11 cellular contexts compared by ENCODE assay signal in genomic region chr4:7971881-7972500, GRCh38. TPM values are rescaled to one million over a fixed set of nuclear protein-coding genes. Genes with fewer than 3 reads are reported as not detected.
DNase-seq lines count a peak whose midpoint lies in the region; ATAC-seq, FAIRE-seq and TF ChIP-seq lines count a peak whose summit lies in the region.
"Had no signal": no experiment of that assay in that cellular context is flagged by ENCODE, and none has a peak within 500 bp of the region (broad histone marks: within the 10 kb centered on the region; RNA-seq: fewer than 3 reads in every experiment).

No MANE protein-coding gene starts in this region.

- H3K9me3 ChIP-seq in HepG2 (ENCODE audit: low read length) (no peaks in the 10 kb centered on the region), right lobe of liver (no peaks in the 10 kb centered on the region), lower lobe of right lung (no peaks in the 10 kb centered on the region)
- H3K9me3 ChIP-seq: MG63 had no signal

- peak overlapping the region; percentile 75 for H3K4me2 ChIP-seq in HepG2 (ENCODE audit: low read depth, low read length)

- peaks cover 41% of the 10 kb centered on the region for H3K4me1 Mint-ChIP-seq in activated naive CD8-positive, alpha-beta T cell treated with anti-CD3 and anti-CD28 coated beads, Interleukin-2, amount 10 ng/mL, durations not matched to agents 7 days and 5 days

- H3K27me3 ChIP-seq in HepG2 (ENCODE audit: control insufficient read depth in 1 of 2, insufficient read depth in 2 of 2, low read length in 2 of 2) (peaks cover 0 to 2% of the 10 kb centered on the region in 2 experiments; a peak in 1 of 5 replicates), right lobe of liver (no peaks in the 10 kb centered on the region), lower lobe of right lung (ENCODE audit: low read depth) (no peaks in the 10 kb centered on the region)
- H3K27me3 ChIP-seq: MG63 had no signal

- CTCF ChIA-PET in HepG2 (lab: Yijun Ruan, JAX; ENCODE audit: low intra/inter-chr PET ratio, low total read pairs), result no interaction called here

- TF ChIP-seq POLR2A in HepG2 (IDR thresholded peaks at IDR 0.05; ENCODE audit: insufficient read depth in 1 of 2, low read depth in 2 of 2, low read length in 2 of 2) (no peak), right lobe of liver (IDR thresholded peaks at IDR 0.05) (no peak)

- peak overlapping the region; percentile 8 to 73 (median 21); a peak in 4 of 6 replicates for H3K4me3 ChIP-seq in HepG2 (replicated peaks in 1 of 3; ENCODE audit: insufficient read depth in 1 of 3, low read depth in 2 of 3, low read length in 3 of 3)
- H3K4me3 ChIP-seq in right lobe of liver, result no peak overlapping the region
- H3K4me3 ChIP-seq in lower lobe of right lung, result no peak overlapping the region
- H3K4me3 ChIP-seq: MG63 had no signal

- DNase-seq in HepG2 (ENCODE audit: low spot score) (peak; percentile 23), right lobe of liver (no peak), lower lobe of right lung (no peak), DMS114 treated with DMSO at 0.1 percent for 48 hours (lab: John Stamatoyannopoulos, UW; ENCODE audit: unreplicated experiment) (no peak), posterior vena cava (ENCODE audit: low spot score) (no peak), A172 (ENCODE audit: low spot score) (no peak), SKM-1 treated with dmso at 0.1 percent for 144 hours (lab: John Stamatoyannopoulos, UW; ENCODE audit: unreplicated experiment) (no peak)
- no peak for DNase-seq in activated naive CD8-positive, alpha-beta T cell treated with anti-CD3 and anti-CD28 coated beads, Interleukin-2, amount 10 ng/mL, durations not matched to agents 7 days and 5 days
- DNase-seq: MG63, NCI-H774 had no signal

- peak overlapping the region; percentile 98 for H3K27ac Mint-ChIP-seq in activated naive CD8-positive, alpha-beta T cell treated with anti-CD3 and anti-CD28 coated beads, Interleukin-2, amount 10 ng/mL, durations not matched to agents 7 days and 5 days

- in situ Hi-C loops in HepG2 (cut with HindIII; ENCODE audit: extremely low pct_ligation_motif_present, low pct_unique_long_range_greater_than_20kb), result no loop called here

- H4K20me1 ChIP-seq in HepG2 (ENCODE audit: insufficient read depth, low read length), result no peaks in the 10 kb centered on the region

- H3K36me3 Mint-ChIP-seq in activated naive CD8-positive, alpha-beta T cell treated with anti-CD3 and anti-CD28 coated beads, Interleukin-2, amount 10 ng/mL, durations not matched to agents 7 days and 5 days, result peaks cover 6% of the 10 kb centered on the region

- TF ChIP-seq CTCF in HepG2 (CRISPR knock-in tag; IDR thresholded peaks at IDR 0.05) (no peak), right lobe of liver (IDR thresholded peaks at IDR 0.05) (no peak), lower lobe of right lung (IDR thresholded peaks at IDR 0.05) (no peak)

- ATAC-seq in HepG2 (peak; percentile 20), right lobe of liver (no peak), lower lobe of right lung (peak in 1 of 2 donors; percentile 2)
- no peak for ATAC-seq in activated naive CD8-positive, alpha-beta T cell treated with anti-CD3 and anti-CD28 coated beads, Interleukin-2, amount 10 ng/mL, durations not matched to agents 7 days and 5 days (ENCODE audit: low read depth)

- TF ChIP-seq RAD21 in HepG2 (CRISPR knock-in tag; IDR thresholded peaks at IDR 0.05), result no peak

- WGBS in HepG2 (ENCODE audit: low lambda C conversion rate), result 64% methylated on average over 6 of the region's 13 CpGs
- WGBS in right lobe of liver (ENCODE audit: insufficient coverage, low coverage, low lambda C conversion rate, missing lambda C conversion rate), result no CpG with 5 or more reads among the region's 13 CpGs

- H3K36me3 ChIP-seq in HepG2 (replicated peaks in 1 of 2; ENCODE audit: control insufficient read depth in 1 of 2, insufficient read depth in 2 of 2, low read length in 2 of 2) (no peaks in the 10 kb centered on the region), right lobe of liver (no peaks in the 10 kb centered on the region), lower lobe of right lung (no peaks in the 10 kb centered on the region)
- H3K36me3 ChIP-seq: MG63 had no signal

- peak overlapping the region; percentile 57; the same call in 1 of the 2 replicates for H3K9ac ChIP-seq in HepG2 (ENCODE audit: insufficient read depth, low read depth, low read length)

- H3K4me3 Mint-ChIP-seq in activated naive CD8-positive, alpha-beta T cell treated with anti-CD3 and anti-CD28 coated beads, Interleukin-2, amount 10 ng/mL, durations not matched to agents 7 days and 5 days, result peak overlapping the region; percentile 94

- TF ChIP-seq EP300 in HepG2 (IDR thresholded peaks at IDR 0.05; ENCODE audit: low read depth in 2 of 2, low read length in 2 of 2), result no peak
- no peak for TF ChIP-seq EP300 in HepG2 (CRISPR knock-in tag; IDR thresholded peaks at IDR 0.05; ENCODE audit: borderline replicate concordance)

- BruUV-seq in HepG2 (replicated peaks; lab: Mats Ljungman, UMichigan), result no TSS peak

- peaks cover 68% of the 10 kb centered on the region for H3K4me1 ChIP-seq in HepG2 (ENCODE audit: insufficient read depth, low read length)
- no peaks in the 10 kb centered on the region for H3K4me1 ChIP-seq in right lobe of liver
- H3K4me1 ChIP-seq in lower lobe of right lung, result peaks cover 44% of the 10 kb centered on the region

- peaks cover 1% of the 10 kb centered on the region for H3K9me3 Mint-ChIP-seq in activated naive CD8-positive, alpha-beta T cell treated with anti-CD3 and anti-CD28 coated beads, Interleukin-2, amount 10 ng/mL, durations not matched to agents 7 days and 5 days

- no peak overlapping the region for H3K27ac ChIP-seq in HepG2 (ENCODE audit: extremely low read length, insufficient read depth, low read length)
- H3K27ac ChIP-seq in right lobe of liver, result no peak overlapping the region
- H3K27ac ChIP-seq in lower lobe of right lung, result peak overlapping the region; percentile 81

- H3K27me3 Mint-ChIP-seq in activated naive CD8-positive, alpha-beta T cell treated with anti-CD3 and anti-CD28 coated beads, Interleukin-2, amount 10 ng/mL, durations not matched to agents 7 days and 5 days, result no peaks in the 10 kb centered on the region

- no peak overlapping the region for H2AFZ ChIP-seq in HepG2 (ENCODE audit: low read length)

- intact Hi-C loops in HepG2 (cut with micrococcal nuclease; ENCODE audit: unreplicated experiment), result no loop called here
- intact Hi-C loops in right lobe of liver (cut with DNase I), result no loop called here
- intact Hi-C loops in lower lobe of right lung (cut with DNase I), result no loop called here
- intact Hi-C loops in posterior vena cava (cut with DNase I), result no loop called here

- H3K79me2 ChIP-seq in HepG2 (ENCODE audit: insufficient read depth, low read length), result no peaks in the 10 kb centered on the region

- POLR2A ChIA-PET in HepG2 (lab: Yijun Ruan, JAX), result no interaction called here
- POLR2A ChIA-PET in activated naive CD8-positive, alpha-beta T cell treated with anti-CD3 and anti-CD28 coated beads, Interleukin-2, amount 10 ng/mL, durations not matched to agents 7 days and 5 days (lab: Charles Lee), result interaction anchor here (2.9 kb wide), 1 partner anchor 32 kb away, joined by 9 read pairs; the partner anchor contains the start of gene AFAP1

- FAIRE-seq in HepG2 (lab: Jason Lieb, UNC), result no peak
- FAIRE-seq: TTC549 had no signal

TF ChIP-seq in HepG2, 621 proteins besides CTCF, POLR2A, EP300 and RAD21 (continues in another document):
- TF ChIP-seq BHLHE40 (IDR thresholded peaks at IDR 0.05; ENCODE audit: low read length) (no peak), ZBTB21 (CRISPR knock-in tag; IDR thresholded peaks at IDR 0.05) (peak; percentile 57; the same call in 1 of the 2 replicates), XRCC5 (optimal IDR thresholded peaks at IDR 0.05; ENCODE audit: low read length) (no peak), ZNF570 (CRISPR knock-in tag; IDR thresholded peaks at IDR 0.05; ENCODE audit: borderline replicate concordance) (no peak), ZNF792 (CRISPR knock-in tag; IDR thresholded peaks at IDR 0.05) (no peak), KDM1A (CRISPR knock-in tag; IDR thresholded peaks at IDR 0.05) (no peak), EZH2 (conservative IDR thresholded peaks at IDR 0.05; ENCODE audit: low read depth, low read length) (no peak), ZNF3 (CRISPR knock-in tag; IDR thresholded peaks at IDR 0.05) (no peak), NKX3-1 (CRISPR knock-in tag; IDR thresholded peaks at IDR 0.05) (no peak), ZNF121 (CRISPR knock-in tag; IDR thresholded peaks at IDR 0.05) (peak; percentile 72), ZNF737 (CRISPR knock-in tag; IDR thresholded peaks at IDR 0.05; ENCODE audit: borderline replicate concordance) (no peak)

RNA-seq across cellular contexts. Expression of gene AFAP1, which starts 32.3 kb away (rescaled TPM):
- total RNA-seq in HepG2 (2016; rRNA removed; fragmentation: Illumina TruSeq; extraction: Trizol) (2.5 and 3.1 TPM in 2 replicates), right lobe of liver (1 to 10 TPM in 5 of 6 experiments, under 1 TPM in 1; 0.95 to 3.1 (median 1.9) TPM), lower lobe of right lung (21.0 TPM), posterior vena cava (10 to 100 TPM; 45.3 TPM)
- 0.91 and 1.1 TPM in 2 replicates for total RNA-seq in HepG2 (2016; cell fraction: cytosol; rRNA removed; fragmentation: Illumina TruSeq; extraction: Trizol; ENCODE audit: low read depth)
- 2.3 and 2.5 TPM in 2 replicates for total RNA-seq in HepG2 (2016; cell fraction: insoluble cytoplasmic fraction; rRNA removed; fragmentation: Illumina TruSeq; extraction: Trizol)
- total RNA-seq in HepG2 (2016; cell fraction: membrane; rRNA removed; fragmentation: Illumina TruSeq; extraction: Trizol), result 1.3 and 1.6 TPM in 2 replicates
- 3.2 and 3.5 TPM in 2 replicates for total RNA-seq in HepG2 (2016; cell fraction: nucleus; rRNA removed; fragmentation: Illumina TruSeq; extraction: Trizol)
- polyA plus RNA-seq in HepG2 (2011; rRNA removed), result 2.0 and 2.5 TPM in 2 replicates
- polyA plus RNA-seq in HepG2 (2011; cell fraction: cytosol; rRNA removed), result 1.4 and 1.6 TPM in 2 replicates
- polyA plus RNA-seq in HepG2 (2011; cell fraction: nucleus; rRNA removed), result 5.5 and 8.2 TPM in 2 replicates
- 2.8 and 2.9 TPM in 2 replicates for polyA plus RNA-seq in HepG2 (2012)
- polyA plus RNA-seq in HepG2 (2016; cell fraction: cytosol; fragmentation: Illumina TruSeq; extraction: Trizol; ENCODE audit: low read depth), result 0.11 and 0.15 TPM in 2 replicates
- polyA plus RNA-seq in HepG2 (2016; cell fraction: insoluble cytoplasmic fraction; fragmentation: Illumina TruSeq; extraction: Trizol; ENCODE audit: low read depth), result 1.6 and 2.1 TPM in 2 replicates
- polyA plus RNA-seq in HepG2 (2016; cell fraction: membrane; fragmentation: Illumina TruSeq; extraction: Trizol; ENCODE audit: low read depth), result 0.37 and 0.58 TPM in 2 replicates
- polyA plus RNA-seq in HepG2 (2016; cell fraction: nucleus; fragmentation: Illumina TruSeq; extraction: Trizol; ENCODE audit: insufficient read depth, low read depth), result 2.7 and 3.5 TPM in 2 replicates
- polyA minus RNA-seq in HepG2 (2011; rRNA and poly(A)+ RNA removed; ENCODE audit: low replicate concordance), result 4.5 and 14.2 TPM in 2 replicates
- polyA minus RNA-seq in HepG2 (2011; cell fraction: cytosol; rRNA and poly(A)+ RNA removed), result 2.9 and 3.2 TPM in 2 replicates
- 9.5 and 11.9 TPM in 2 replicates for polyA minus RNA-seq in HepG2 (2011; cell fraction: nucleus; rRNA and poly(A)+ RNA removed)
- total RNA-seq in activated naive CD8-positive, alpha-beta T cell treated with anti-CD3 and anti-CD28 coated beads, Interleukin-2, amount 10 ng/mL, durations not matched to agents 7 days and 5 days, result 10 to 100 TPM in 1 of 2 experiments, 1 to 10 TPM in 1; 9.9 to 12.2 TPM
- 29.9 and 32.9 TPM in 2 replicates for total RNA-seq in A172 (2014; rRNA removed; shearing (Covaris generic))

Comparison
In these comparisons a context has a peak if more than half of its experiments do, and no peak if none do; other contexts are left out.
1. H3K4me3 ChIP-seq: peak in HepG2 (3 of 3); none in right lobe of liver (0 of 3) and lower lobe of right lung (single experiment).